27 cellular contexts compared by ENCODE assay signal in the genomic region with DNA sequence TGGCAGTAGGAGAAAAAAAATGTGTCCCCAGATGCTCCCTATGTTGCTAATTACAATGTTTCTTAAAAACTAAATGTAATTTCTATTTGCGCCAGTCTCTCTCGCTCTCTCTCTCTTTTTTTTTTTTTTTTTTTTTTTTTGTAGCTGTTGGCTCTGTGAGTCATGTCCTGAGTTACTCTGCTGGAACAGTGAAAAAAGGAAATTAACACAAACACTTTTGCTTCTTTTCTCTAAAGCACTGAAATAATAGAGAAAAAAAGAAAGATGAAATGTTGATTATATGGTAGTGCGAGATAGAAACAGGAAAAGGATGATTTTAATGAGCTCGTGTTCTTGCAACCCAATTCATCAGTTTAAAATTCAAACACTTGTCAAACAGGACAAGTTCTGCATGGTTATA.
"Had no signal": no experiment of that assay in that cellular context is flagged by ENCODE, and none has a peak within 500 bp of the region (broad histone marks: within the 10 kb centered on the region; RNA-seq: fewer than 3 reads in every experiment).

No MANE protein-coding gene starts in this region.

- H3K27ac ChIP-seq: brain microvascular endothelial cell, cardiac muscle cell had no signal

- H3K36me3 Mint-ChIP-seq: activated naive CD8-positive, alpha-beta T cell; T-cell had no signal

- ATAC-seq: activated T-helper 17 cell treated with anti-CD3 and anti-CD28 coated beads, Interleukin-2, amount 50 U/mL, for 72 hours; T-cell had no signal

- H3K4me3 Mint-ChIP-seq: activated B cell treated with CpG ODN at 0.5 μM for 24 hours; activated CD4-positive, alpha-beta memory T cell treated with anti-CD3 and anti-CD28 coated beads, Interleukin-2, amount 10 ng/mL, durations not matched to agents 7 days and 5 days; activated CD4-positive, alpha-beta T cell treated with anti-CD3 and anti-CD28 coated beads, Interleukin-2, amount 10 ng/mL, durations not matched to agents 24 days and 14 days; activated naive CD4-positive, alpha-beta T cell treated with anti-CD3 and anti-CD28 coated beads for 36 hours; activated naive CD8-positive, alpha-beta T cell; activated T-helper 17 cell treated with anti-CD3 and anti-CD28 coated beads, Interleukin-2, amount 50 U/mL, for 72 hours; T-cell had no signal

- H3K27ac Mint-ChIP-seq: activated B cell treated with CpG ODN at 0.5 μM for 24 hours; activated CD4-positive, alpha-beta memory T cell treated with anti-CD3 and anti-CD28 coated beads, Interleukin-2, amount 10 ng/mL, durations not matched to agents 7 days and 5 days; activated CD4-positive, alpha-beta T cell treated with anti-CD3 and anti-CD28 coated beads, Interleukin-2, amount 10 ng/mL, durations not matched to agents 24 days and 14 days; activated naive CD4-positive, alpha-beta T cell treated with anti-CD3 and anti-CD28 coated beads for 36 hours; activated naive CD8-positive, alpha-beta T cell; activated T-helper 17 cell treated with anti-CD3 and anti-CD28 coated beads, Interleukin-2, amount 50 U/mL, for 72 hours; T-cell had no signal

- H3K27me3 Mint-ChIP-seq: activated B cell treated with CpG ODN at 0.5 μM for 24 hours; activated CD4-positive, alpha-beta memory T cell treated with anti-CD3 and anti-CD28 coated beads, Interleukin-2, amount 10 ng/mL, durations not matched to agents 7 days and 5 days; activated CD4-positive, alpha-beta T cell treated with anti-CD3 and anti-CD28 coated beads, Interleukin-2, amount 10 ng/mL, durations not matched to agents 24 days and 14 days; activated naive CD8-positive, alpha-beta T cell; activated T-helper 17 cell treated with anti-CD3 and anti-CD28 coated beads, Interleukin-2, amount 50 U/mL, for 72 hours; T-cell had no signal

- DNase-seq: activated B cell treated with CpG ODN at 0.5 μM for 24 hours; activated CD4-positive, alpha-beta memory T cell treated with anti-CD3 and anti-CD28 coated beads, Interleukin-2, amount 10 ng/mL, durations not matched to agents 7 days and 5 days; activated CD4-positive, alpha-beta T cell treated with anti-CD3 and anti-CD28 coated beads for 1 hour; activated CD4-positive, alpha-beta T cell treated with anti-CD3 and anti-CD28 coated beads, Interleukin-2, amount 10 ng/mL, durations not matched to agents 24 days and 14 days; activated gamma-delta T cell; activated naive CD4-positive, alpha-beta T cell treated with anti-CD3 and anti-CD28 coated beads for 36 hours; activated T-cell treated with anti-CD3 and anti-CD28 coated beads for 4 hours; activated T-cell treated with anti-CD3 and anti-CD28 coated beads, Interleukin-2, amount 50 U/mL, for 48 hours; amygdala; brain microvascular endothelial cell; MM.1S; NCI-H1105; NCI-H1436 treated with DMSO at 0.1 percent for 48 hours; NCI-H187; NCI-H2081; NCI-H446; NCI-H524; SHP77 treated with DMSO at 0.1 percent for 48 hours; T-cell; T-helper 2 cell; T1000 had no signal

- H3K27me3 ChIP-seq: brain microvascular endothelial cell, cardiac muscle cell had no signal

- FAIRE-seq: astrocyte, RCC 7860, TTC549 had no signal

- H3K4me1 Mint-ChIP-seq: activated B cell treated with CpG ODN at 0.5 μM for 24 hours; activated CD4-positive, alpha-beta memory T cell treated with anti-CD3 and anti-CD28 coated beads, Interleukin-2, amount 10 ng/mL, durations not matched to agents 7 days and 5 days; activated CD4-positive, alpha-beta T cell treated with anti-CD3 and anti-CD28 coated beads, Interleukin-2, amount 10 ng/mL, durations not matched to agents 24 days and 14 days; activated T-helper 17 cell treated with anti-CD3 and anti-CD28 coated beads, Interleukin-2, amount 50 U/mL, for 72 hours; T-cell had no signal

- H3K4me3 ChIP-seq: cardiac muscle cell had no signal

- H3K36me3 ChIP-seq: brain microvascular endothelial cell, cardiac muscle cell had no signal
